Comparison of ENCODE assay signal across 1 cellular context in genomic region chr2:61763605-61764034, GRCh38.
TF ChIP-seq lines count a peak whose summit lies in the region.

No MANE protein-coding gene starts in this region.

TF ChIP-seq in HepG2, 621 proteins besides CTCF, POLR2A, EP300 and RAD21 (continued from another document and continues in another):
- TF ChIP-seq ZHX2 (IDR thresholded peaks at IDR 0.05; ENCODE audit: low read depth) (peak; percentile 88; the same call in 1 of the 2 replicates), ZHX2 (CRISPR knock-in tag; IDR thresholded peaks at IDR 0.05; ENCODE audit: borderline replicate concordance) (no peak), ZC3H4 (CRISPR knock-in tag; IDR thresholded peaks at IDR 0.05; ENCODE audit: borderline replicate concordance) (no peak), RNF219 (CRISPR knock-in tag; IDR thresholded peaks at IDR 0.05) (no peak; the same call in 1 of the 2 replicates), TERF1 (CRISPR knock-in tag; IDR thresholded peaks at IDR 0.05) (no peak), NRL (CRISPR knock-in tag; IDR thresholded peaks at IDR 0.05; ENCODE audit: borderline replicate concordance) (0 out of 2 replicates have a peak, but pooled peaks have one; percentile 2), TAF15 (IDR thresholded peaks at IDR 0.05; ENCODE audit: low read depth, low read length, poor library complexity, severe bottlenecking) (no peak), JUNB (CRISPR knock-in tag; IDR thresholded peaks at IDR 0.05; ENCODE audit: borderline replicate concordance) (no peak), SATB2 (CRISPR knock-in tag; IDR thresholded peaks at IDR 0.05) (no peak), TIGD3 (CRISPR knock-in tag; IDR thresholded peaks at IDR 0.05; ENCODE audit: borderline replicate concordance) (0 out of 2 replicates have a peak, but pooled peaks have one; percentile 23), FLYWCH1 (CRISPR knock-in tag; IDR thresholded peaks at IDR 0.05) (peak; percentile 19; the same call in 1 of the 2 replicates), TRIM22 (IDR thresholded peaks at IDR 0.05) (no peak), WIZ (CRISPR knock-in tag; IDR thresholded peaks at IDR 0.05) (no peak), RARG (CRISPR knock-in tag; IDR thresholded peaks at IDR 0.05; ENCODE audit: low read depth) (no peak), ZNF878 (CRISPR knock-in tag; IDR thresholded peaks at IDR 0.05) (peak; percentile 53; the same call in 1 of the 2 replicates), MAF1 (CRISPR knock-in tag; IDR thresholded peaks at IDR 0.05; ENCODE audit: borderline replicate concordance) (no peak), CC2D1A (CRISPR knock-in tag; IDR thresholded peaks at IDR 0.05) (no peak), PRDM4 (CRISPR knock-in tag; IDR thresholded peaks at IDR 0.05; ENCODE audit: borderline replicate concordance) (no peak), PHF21A (CRISPR knock-in tag; IDR thresholded peaks at IDR 0.05) (0 out of 2 replicates have a peak, but pooled peaks have one; percentile 41), FOXP4 (CRISPR knock-in tag; IDR thresholded peaks at IDR 0.05) (no peak), ZFP41 (CRISPR knock-in tag; IDR thresholded peaks at IDR 0.05; ENCODE audit: borderline replicate concordance) (no peak), PATZ1 (CRISPR knock-in tag; IDR thresholded peaks at IDR 0.05) (no peak), TRIM24 (CRISPR knock-in tag; IDR thresholded peaks at IDR 0.05) (no peak), MYNN (CRISPR knock-in tag; IDR thresholded peaks at IDR 0.05; ENCODE audit: low read depth) (no peak; the same call in 1 of the 2 replicates), ZBTB34 (CRISPR knock-in tag; IDR thresholded peaks at IDR 0.05) (no peak), RAD51 (IDR thresholded peaks at IDR 0.05; ENCODE audit: borderline replicate concordance) (no peak), ZNF605 (CRISPR knock-in tag; IDR thresholded peaks at IDR 0.05) (no peak; the same call in 1 of the 2 replicates), KLF9 (CRISPR knock-in tag; IDR thresholded peaks at IDR 0.05; ENCODE audit: low read depth) (no peak; the same call in 1 of the 2 replicates), ZKSCAN5 (CRISPR knock-in tag; IDR thresholded peaks at IDR 0.05) (no peak), ZNF770 (CRISPR knock-in tag; IDR thresholded peaks at IDR 0.05) (no peak)
